In the genomic region with DNA sequence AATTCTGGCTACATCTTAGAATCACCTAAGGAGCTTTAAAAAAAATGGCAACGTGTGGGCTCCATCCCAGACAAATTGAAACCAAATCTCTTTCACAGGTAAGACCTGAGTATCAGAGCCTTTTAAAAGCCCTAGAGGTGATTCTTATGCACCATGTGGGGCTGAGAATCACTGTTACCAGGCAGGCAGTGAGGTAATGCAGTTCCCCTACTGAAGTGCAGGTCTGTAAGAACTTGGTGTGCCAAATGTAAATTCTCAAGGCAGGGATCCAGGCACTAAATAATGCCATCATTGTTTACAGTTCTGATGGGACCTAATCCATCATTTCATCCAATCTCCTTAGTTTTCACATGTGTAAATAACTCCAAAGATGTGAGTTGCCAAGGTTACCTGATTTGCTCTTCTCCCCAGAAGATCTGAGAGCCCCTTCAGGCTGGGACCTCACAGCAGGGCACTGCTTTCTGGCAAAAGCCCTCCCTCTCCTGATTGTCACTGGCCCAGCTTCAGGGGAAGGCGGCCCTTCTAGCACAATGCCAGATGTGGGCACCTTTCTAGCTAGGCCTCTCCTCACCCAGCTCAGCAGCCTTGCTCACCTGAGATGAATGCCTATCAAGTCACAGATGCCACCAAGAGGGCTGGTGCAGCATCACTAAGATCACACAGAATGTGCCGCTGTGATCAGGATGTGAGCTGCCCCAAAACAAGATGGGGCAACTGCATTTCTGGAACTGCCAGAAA, we compare ENCODE assay signal across 1 cellular context.
TF ChIP-seq lines count a peak whose summit lies in the region.

No MANE protein-coding gene starts in this region.

TF ChIP-seq in GM23338, 12 proteins besides CTCF, POLR2A, EP300 and RAD21 (continued from another document):
- TF ChIP-seq, protein P1, sequence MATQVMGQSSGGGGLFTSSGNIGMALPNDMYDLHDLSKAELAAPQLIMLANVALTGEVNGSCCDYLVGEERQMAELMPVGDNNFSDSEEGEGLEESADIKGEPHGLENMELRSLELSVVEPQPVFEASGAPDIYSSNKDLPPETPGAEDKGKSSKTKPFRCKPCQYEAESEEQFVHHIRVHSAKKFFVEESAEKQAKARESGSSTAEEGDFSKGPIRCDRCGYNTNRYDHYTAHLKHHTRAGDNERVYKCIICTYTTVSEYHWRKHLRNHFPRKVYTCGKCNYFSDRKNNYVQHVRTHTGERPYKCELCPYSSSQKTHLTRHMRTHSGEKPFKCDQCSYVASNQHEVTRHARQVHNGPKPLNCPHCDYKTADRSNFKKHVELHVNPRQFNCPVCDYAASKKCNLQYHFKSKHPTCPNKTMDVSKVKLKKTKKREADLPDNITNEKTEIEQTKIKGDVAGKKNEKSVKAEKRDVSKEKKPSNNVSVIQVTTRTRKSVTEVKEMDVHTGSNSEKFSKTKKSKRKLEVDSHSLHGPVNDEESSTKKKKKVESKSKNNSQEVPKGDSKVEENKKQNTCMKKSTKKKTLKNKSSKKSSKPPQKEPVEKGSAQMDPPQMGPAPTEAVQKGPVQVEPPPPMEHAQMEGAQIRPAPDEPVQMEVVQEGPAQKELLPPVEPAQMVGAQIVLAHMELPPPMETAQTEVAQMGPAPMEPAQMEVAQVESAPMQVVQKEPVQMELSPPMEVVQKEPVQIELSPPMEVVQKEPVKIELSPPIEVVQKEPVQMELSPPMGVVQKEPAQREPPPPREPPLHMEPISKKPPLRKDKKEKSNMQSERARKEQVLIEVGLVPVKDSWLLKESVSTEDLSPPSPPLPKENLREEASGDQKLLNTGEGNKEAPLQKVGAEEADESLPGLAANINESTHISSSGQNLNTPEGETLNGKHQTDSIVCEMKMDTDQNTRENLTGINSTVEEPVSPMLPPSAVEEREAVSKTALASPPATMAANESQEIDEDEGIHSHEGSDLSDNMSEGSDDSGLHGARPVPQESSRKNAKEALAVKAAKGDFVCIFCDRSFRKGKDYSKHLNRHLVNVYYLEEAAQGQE (IDR thresholded peaks at IDR 0.05; ENCODE audit: unreplicated experiment) = no peak
- TF ChIP-seq EZH2phosphoT487 (IDR thresholded peaks at IDR 0.05; ENCODE audit: unreplicated experiment) (no peak), ZNF462 (CRISPR knock-in tag; IDR thresholded peaks at IDR 0.05) (no peak), ETS1 (IDR thresholded peaks at IDR 0.05) (no peak), EZH2 (IDR thresholded peaks at IDR 0.05; ENCODE audit: low read depth, unreplicated experiment) (no peak)
